ENCODE assay signal across 8 cellular contexts in the genomic region with DNA sequence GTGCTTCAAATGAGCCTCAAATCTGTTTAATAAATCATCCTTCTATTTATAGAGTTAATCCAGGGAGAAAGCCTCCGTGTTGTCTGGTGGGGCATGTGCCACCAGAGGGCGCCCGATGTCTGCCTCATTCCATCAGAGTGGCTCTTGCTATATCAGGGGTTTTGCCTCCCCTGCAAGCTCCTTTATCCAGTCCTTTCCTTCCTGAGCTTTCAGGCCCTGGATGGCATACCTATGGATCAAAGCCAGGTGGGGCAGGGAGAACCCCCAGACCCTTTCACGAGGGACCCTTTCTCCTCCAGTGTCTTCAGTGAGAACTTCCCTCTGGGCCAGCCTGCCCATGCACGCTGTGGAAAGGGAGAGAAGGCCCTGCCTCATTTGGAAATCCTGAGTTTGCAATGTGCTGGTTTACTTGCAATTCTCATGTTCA. TPM values are rescaled to one million over a fixed set of nuclear protein-coding genes. Genes with fewer than 3 reads are reported as not detected.
DNase-seq lines count a peak whose midpoint lies in the region; ATAC-seq and TF ChIP-seq lines count a peak whose summit lies in the region.

No MANE protein-coding gene starts in this region.

- H3K9me3 ChIP-seq in Peyer's patch (no peaks in the 10 kb centered on the region), neural cell (ENCODE audit: low read length) (no peaks in the 10 kb centered on the region)

- H3K27ac ChIP-seq in Peyer's patch (peak overlapping the region in 1 of 4 donors; percentile 1), neural cell (ENCODE audit: low read length) (no peak overlapping the region)

- no peak overlapping the region for H3K4me2 ChIP-seq in neural cell (ENCODE audit: low read length)

- H3K4me3 ChIP-seq in Peyer's patch (no peak overlapping the region), fibroblast of pulmonary artery (replicated peaks; ENCODE audit: low read depth, low read length) (no peak overlapping the region), neural cell (ENCODE audit: low read length) (no peak overlapping the region)

- no peak overlapping the region for H3K9ac ChIP-seq in neural cell (ENCODE audit: low read length)

- H2AFZ ChIP-seq in neural cell (ENCODE audit: low read depth, low read length), result no peak overlapping the region

- TF ChIP-seq RAD21 in neural cell (conservative IDR thresholded peaks at IDR 0.05), result peak; percentile 97

- peak; percentile 82 for ATAC-seq in GM21526 (IDR thresholded peaks at IDR 0.05; ENCODE audit: low FRiP score, unreplicated experiment)
- ATAC-seq in stimulated activated naive CD8-positive, alpha-beta T cell treated with anti-CD3 and anti-CD28 coated beads, Interleukin-15, Interleukin-2, amounts not matched to agents 100 U/mL and 50 U/mL, for 24 hours, result peak; percentile 82

- no peaks in the 10 kb centered on the region for H3K27me3 ChIP-seq in Peyer's patch
- H3K27me3 ChIP-seq in neural cell (ENCODE audit: insufficient read depth, low read depth, low read length), result no peaks in the 10 kb centered on the region

- no peaks in the 10 kb centered on the region for H3K4me1 ChIP-seq in Peyer's patch

- DNase-seq in DMS153 (lab: John Stamatoyannopoulos, UW) (peak; percentile 65), KBM-7 (peak; percentile 71), Peyer's patch (peak; percentile 64 to 91 (median 81)), activated T-helper 1 cell treated with Interleukin-2 at 50 U/mL for 16 hours (ENCODE audit: low read depth) (peak; percentile 44), fibroblast of pulmonary artery (ENCODE audit: low read depth) (peak; percentile 86)
- peak; percentile 78 for DNase-seq in stimulated activated naive CD8-positive, alpha-beta T cell treated with anti-CD3 and anti-CD28 coated beads, Interleukin-15, Interleukin-2, amounts not matched to agents 100 U/mL and 50 U/mL, for 24 hours

- no peaks in the 10 kb centered on the region for H3F3A ChIP-seq in neural cell (ENCODE audit: insufficient read depth, low read length, poor library complexity, severe bottlenecking)

- TF ChIP-seq POLR2A in Peyer's patch (IDR thresholded peaks at IDR 0.05), result no peak

- TF ChIP-seq EP300 in neural cell (conservative IDR thresholded peaks at IDR 0.05; ENCODE audit: poor library complexity, severe bottlenecking), result no peak

- no peaks in the 10 kb centered on the region for H4K20me1 ChIP-seq in neural cell (ENCODE audit: insufficient read depth)

- H3K79me2 ChIP-seq in neural cell (replicated peaks; ENCODE audit: insufficient read depth, low read length), result no peaks in the 10 kb centered on the region

- TF ChIP-seq CTCF in Peyer's patch (IDR thresholded peaks at IDR 0.05), result peak; percentile 48 to 89 (median 82)
- peak; percentile 93 for TF ChIP-seq CTCF in fibroblast of pulmonary artery (IDR thresholded peaks at IDR 0.05; ENCODE audit: low read length, missing control alignments)
- TF ChIP-seq CTCF in neural cell (IDR thresholded peaks at IDR 0.05; ENCODE audit: poor library complexity, severe bottlenecking), result peak; percentile 97

- H3K36me3 ChIP-seq in Peyer's patch, result no peaks in the 10 kb centered on the region
- H3K36me3 ChIP-seq in neural cell (ENCODE audit: insufficient read depth, low read length), result no peaks in the 10 kb centered on the region

- no peaks in the 10 kb centered on the region for H3K9me2 ChIP-seq in neural cell (ENCODE audit: insufficient read depth, low read length)

- in situ Hi-C loops in KBM-7 (cut with MboI; ENCODE audit: low pct_unique_long_range_greater_than_20kb, low sequenced_read_pairs), result loop anchor here (25.0 kb wide), 1 partner anchor 842 kb away; a partner anchor contains a TSS

TF ChIP-seq in neural cell, 6 proteins besides CTCF, POLR2A, EP300 and RAD21:
- TF ChIP-seq, protein P1, sequence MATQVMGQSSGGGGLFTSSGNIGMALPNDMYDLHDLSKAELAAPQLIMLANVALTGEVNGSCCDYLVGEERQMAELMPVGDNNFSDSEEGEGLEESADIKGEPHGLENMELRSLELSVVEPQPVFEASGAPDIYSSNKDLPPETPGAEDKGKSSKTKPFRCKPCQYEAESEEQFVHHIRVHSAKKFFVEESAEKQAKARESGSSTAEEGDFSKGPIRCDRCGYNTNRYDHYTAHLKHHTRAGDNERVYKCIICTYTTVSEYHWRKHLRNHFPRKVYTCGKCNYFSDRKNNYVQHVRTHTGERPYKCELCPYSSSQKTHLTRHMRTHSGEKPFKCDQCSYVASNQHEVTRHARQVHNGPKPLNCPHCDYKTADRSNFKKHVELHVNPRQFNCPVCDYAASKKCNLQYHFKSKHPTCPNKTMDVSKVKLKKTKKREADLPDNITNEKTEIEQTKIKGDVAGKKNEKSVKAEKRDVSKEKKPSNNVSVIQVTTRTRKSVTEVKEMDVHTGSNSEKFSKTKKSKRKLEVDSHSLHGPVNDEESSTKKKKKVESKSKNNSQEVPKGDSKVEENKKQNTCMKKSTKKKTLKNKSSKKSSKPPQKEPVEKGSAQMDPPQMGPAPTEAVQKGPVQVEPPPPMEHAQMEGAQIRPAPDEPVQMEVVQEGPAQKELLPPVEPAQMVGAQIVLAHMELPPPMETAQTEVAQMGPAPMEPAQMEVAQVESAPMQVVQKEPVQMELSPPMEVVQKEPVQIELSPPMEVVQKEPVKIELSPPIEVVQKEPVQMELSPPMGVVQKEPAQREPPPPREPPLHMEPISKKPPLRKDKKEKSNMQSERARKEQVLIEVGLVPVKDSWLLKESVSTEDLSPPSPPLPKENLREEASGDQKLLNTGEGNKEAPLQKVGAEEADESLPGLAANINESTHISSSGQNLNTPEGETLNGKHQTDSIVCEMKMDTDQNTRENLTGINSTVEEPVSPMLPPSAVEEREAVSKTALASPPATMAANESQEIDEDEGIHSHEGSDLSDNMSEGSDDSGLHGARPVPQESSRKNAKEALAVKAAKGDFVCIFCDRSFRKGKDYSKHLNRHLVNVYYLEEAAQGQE (IDR thresholded peaks at IDR 0.05; ENCODE audit: borderline replicate concordance), result no peak
- TF ChIP-seq SMC3 (conservative IDR thresholded peaks at IDR 0.05; ENCODE audit: poor library complexity), result peak; percentile 97

RNA-seq across cellular contexts. Expression of a gene that starts 39.8 kb away (rescaled TPM):
- 10 to 100 TPM; 14.9 to 21.3 (median 18.3) TPM for total RNA-seq in Peyer's patch
- polyA plus RNA-seq in neural cell, result 29.4 and 37.6 TPM in 2 replicates
- 39.5 and 40.9 TPM in 2 replicates for polyA minus RNA-seq in neural cell
